In genomic region chr9:127924736-127925444, GRCh38 we compare ENCODE assay signal across 22 cellular contexts. TPM values are rescaled to one million over a fixed set of nuclear protein-coding genes. Genes with fewer than 3 reads are reported as not detected.
DNase-seq lines count a peak whose midpoint lies in the region; ATAC-seq, FAIRE-seq and TF ChIP-seq lines count a peak whose summit lies in the region.
"Had no signal": no experiment of that assay in that cellular context is flagged by ENCODE, and none has a peak within 500 bp of the region (broad histone marks: within the 10 kb centered on the region; RNA-seq: fewer than 3 reads in every experiment).

No MANE protein-coding gene starts in this region.

- no peak overlapping the region for H3K14ac ChIP-seq in IMR-90 (replicated peaks; ENCODE audit: low read depth, low read length)

- BruUV-seq in IMR-90 (replicated peaks; lab: Mats Ljungman, UMichigan) (no TSS peak), K562 (replicated peaks; lab: Mats Ljungman, UMichigan) (no TSS peak)

- no peak overlapping the region for H4K91ac ChIP-seq in IMR-90 (ENCODE audit: insufficient read depth, low read depth, low read length)

- H3K27me3 ChIP-seq in IMR-90 (ENCODE audit: control insufficient read depth, insufficient read depth, low read length) (no peaks in the 10 kb centered on the region), K562 (ENCODE audit: control insufficient read depth in 2 of 2, insufficient read depth in 2 of 2, low read length in 2 of 2) (no peaks in the 10 kb centered on the region)

- H2AK5ac ChIP-seq in IMR-90 (ENCODE audit: low read depth, low read length), result peak overlapping the region; percentile 97

- H3K79me2 ChIP-seq in K562 (ENCODE audit: control insufficient read depth, insufficient read depth, low read length), result no peaks in the 10 kb centered on the region

- TF ChIP-seq POLR2A in IMR-90 (IDR thresholded peaks at IDR 0.05; ENCODE audit: low read depth, low read length) (no peak), K562 (conservative IDR thresholded peaks at IDR 0.05) (no peak)

- no peak overlapping the region for H2BK5ac ChIP-seq in IMR-90 (ENCODE audit: low read depth, low read length, poor library complexity, severe bottlenecking)

- intact Hi-C loops in IMR-90 (cut with micrococcal nuclease), result loop anchor here (10.0 kb wide), 2 partner anchors 420 to 720 kb away; no protein-coding TSS in a partner anchor
- intact Hi-C loops in K562 (cut with micrococcal nuclease), result loop anchor here (5.0 kb wide), 1 partner anchor 333 kb away; no protein-coding TSS in a partner anchor

- no peak for TF ChIP-seq EP300 in K562 (IDR thresholded peaks at IDR 0.05; ENCODE audit: low read length)

- peak overlapping the region; percentile 6; the same call in 1 of the 3 replicates for H2BK15ac ChIP-seq in IMR-90 (ENCODE audit: low read depth, low read length)

- no peak for ATAC-seq in activated naive CD8-positive, alpha-beta T cell treated with anti-CD3 and anti-CD28 coated beads, Interleukin-2, amount 50 U/mL, for 24 hours
- no peak for ATAC-seq in IMR-90 (ENCODE audit: low read depth)
- ATAC-seq in K562, result no peak
- no peak for ATAC-seq in GM21390 (IDR thresholded peaks at IDR 0.05; ENCODE audit: unreplicated experiment)

- no peak overlapping the region for H4K8ac ChIP-seq in IMR-90 (ENCODE audit: low read depth in 2 of 2, low read length in 2 of 2)

- CTCF ChIA-PET in IMR-90 (lab: Yijun Ruan, JAX), result no interaction called here
- CTCF ChIA-PET in K562 (lab: Yijun Ruan, JAX; ENCODE audit: low intra/inter-chr PET ratio), result no interaction called here

- no peak overlapping the region for H3K4me3 ChIP-seq in IMR-90 (ENCODE audit: insufficient read depth, low read depth, low read length)
- no peak overlapping the region for H3K4me3 ChIP-seq in K562

- H2AFZ ChIP-seq in IMR-90 (replicated peaks; ENCODE audit: low read length, poor library complexity) (no peak overlapping the region), K562 (ENCODE audit: low read depth, low read length) (no peak overlapping the region)

- H2BK20ac ChIP-seq in IMR-90 (ENCODE audit: low read depth, low read length), result no peak overlapping the region

- H3K27ac Mint-ChIP-seq in activated naive CD8-positive, alpha-beta T cell, result no peak overlapping the region
- H3K27ac Mint-ChIP-seq in activated naive CD8-positive, alpha-beta T cell treated with anti-CD3 and anti-CD28 coated beads, Interleukin-2, amount 50 U/mL, for 24 hours, result no peak overlapping the region
- no peak overlapping the region for H3K27ac Mint-ChIP-seq in type B pancreatic cell

- H2AK9ac ChIP-seq in IMR-90 (replicated peaks; ENCODE audit: low read depth, low read length, poor library complexity), result no peak overlapping the region

- H3K9ac ChIP-seq in IMR-90 (ENCODE audit: low read depth, low read length), result no peak overlapping the region
- peak overlapping the region in 1 of 2 experiments; percentile 65; a peak in 2 of 4 replicates for H3K9ac ChIP-seq in K562 (ENCODE audit: insufficient read depth in 1 of 2, low read depth in 2 of 2, low read length in 2 of 2)

- peak overlapping the region; percentile 25 for H3K4me3 Mint-ChIP-seq in activated naive CD8-positive, alpha-beta T cell
- H3K4me3 Mint-ChIP-seq in activated naive CD8-positive, alpha-beta T cell treated with anti-CD3 and anti-CD28 coated beads, Interleukin-2, amount 50 U/mL, for 24 hours, result no peak overlapping the region
- peak overlapping the region; percentile 1 for H3K4me3 Mint-ChIP-seq in type B pancreatic cell

- peaks cover 12% of the 10 kb centered on the region for H3K4me1 Mint-ChIP-seq in activated naive CD8-positive, alpha-beta T cell (ENCODE audit: low read depth)
- H3K4me1 Mint-ChIP-seq in activated naive CD8-positive, alpha-beta T cell treated with anti-CD3 and anti-CD28 coated beads, Interleukin-2, amount 50 U/mL, for 24 hours, result peaks cover 23% of the 10 kb centered on the region
- H3K4me1 Mint-ChIP-seq in type B pancreatic cell (ENCODE audit: unreplicated experiment), result peaks cover 1% of the 10 kb centered on the region

- TF ChIP-seq RAD21 in IMR-90 (IDR thresholded peaks at IDR 0.05; ENCODE audit: low read length), result no peak
- no peak for TF ChIP-seq RAD21 in K562 (CRISPR knock-in tag; conservative IDR thresholded peaks at IDR 0.05 in 1 of 2, IDR thresholded peaks at IDR 0.05 in 1 of 2)

- no peaks in the 10 kb centered on the region for H3K9me3 Mint-ChIP-seq in activated naive CD8-positive, alpha-beta T cell (ENCODE audit: low read depth)
- no peaks in the 10 kb centered on the region for H3K9me3 Mint-ChIP-seq in activated naive CD8-positive, alpha-beta T cell treated with anti-CD3 and anti-CD28 coated beads, Interleukin-2, amount 50 U/mL, for 24 hours
- no peaks in the 10 kb centered on the region for H3K9me3 Mint-ChIP-seq in type B pancreatic cell

- H3K9me3 ChIP-seq in IMR-90 (ENCODE audit: control insufficient read depth, insufficient read depth, low read length), result no peaks in the 10 kb centered on the region
- no peaks in the 10 kb centered on the region for H3K9me3 ChIP-seq in K562 (replicated peaks; ENCODE audit: control insufficient read depth, insufficient read depth, low read depth, low read length)

- no peaks in the 10 kb centered on the region for H3K36me3 Mint-ChIP-seq in activated naive CD8-positive, alpha-beta T cell
- no peaks in the 10 kb centered on the region for H3K36me3 Mint-ChIP-seq in activated naive CD8-positive, alpha-beta T cell treated with anti-CD3 and anti-CD28 coated beads, Interleukin-2, amount 50 U/mL, for 24 hours (ENCODE audit: low read depth)
- no peaks in the 10 kb centered on the region for H3K36me3 Mint-ChIP-seq in type B pancreatic cell

- no peak overlapping the region for H3K4ac ChIP-seq in IMR-90 (ENCODE audit: low read depth, low read length)

- no peaks in the 10 kb centered on the region for H3K36me3 ChIP-seq in IMR-90 (ENCODE audit: control insufficient read depth, insufficient read depth, low read length)
- H3K36me3 ChIP-seq in K562 (ENCODE audit: control insufficient read depth, insufficient read depth, low read length), result no peaks in the 10 kb centered on the region

- 92% methylated on average over 16 of the region's 22 CpGs; no CpG with 5 or more reads in 1 of the 2 experiments for WGBS in IMR-90 (ENCODE audit: extremely low coverage in 2 of 2, insufficient read length in 1 of 2), 2 experiments
- WGBS in K562 (ENCODE audit: insufficient coverage, low coverage, missing lambda C conversion rate), result 59% methylated on average over 21 of the region's 22 CpGs

- H3K79me1 ChIP-seq in IMR-90 (ENCODE audit: low read depth in 1 of 2, low read length in 2 of 2), result 0 out of 4 replicates have a peak, but pooled peaks cover 0 to under 1% of the 10 kb centered on the region in 2 experiments

- TF ChIP-seq CTCF in IMR-90 (conservative IDR thresholded peaks at IDR 0.05; ENCODE audit: low read depth, low read length) (no peak), K562 (IDR thresholded peaks at IDR 0.05 in 2 of 3, conservative IDR thresholded peaks at IDR 0.05 in 1 of 3; ENCODE audit: insufficient read depth in 2 of 3, low read depth in 1 of 3, low read length in 3 of 3) (no peak), type B pancreatic cell (conservative IDR thresholded peaks at IDR 0.05) (no peak)

- peaks cover 5% of the 10 kb centered on the region for H3K4me1 ChIP-seq in IMR-90 (ENCODE audit: control insufficient read depth, insufficient read depth, low read length)
- peaks cover 22 to 50% of the 10 kb centered on the region in 2 experiments; a peak in 4 of 5 replicates for H3K4me1 ChIP-seq in K562 (replicated peaks in 1 of 2; ENCODE audit: control insufficient read depth in 2 of 2, insufficient read depth in 2 of 2, low read length in 2 of 2)

- 0 out of 2 replicates have a peak overlapping the region, but pooled peaks have one; percentile 5 for H2BK120ac ChIP-seq in IMR-90 (ENCODE audit: low read depth, low read length)

- no peak overlapping the region for H3K4me2 ChIP-seq in IMR-90 (ENCODE audit: low read depth, low read length)
- no peak overlapping the region for H3K4me2 ChIP-seq in K562 (ENCODE audit: insufficient read depth, low read length)

- dilution Hi-C loops in IMR-90 (cut with HindIII; ENCODE audit: low sequenced_read_pairs, unreplicated experiment), result no loop called here

- POLR2A ChIA-PET in IMR-90 (lab: Charles Lee; ENCODE audit: unreplicated experiment), result interaction anchor here (0.5 kb wide), 1 partner anchor 8 kb away, joined by 4 read pairs; the partner anchor contains the start of gene ST6GALNAC4
- POLR2A ChIA-PET in K562 (lab: Yijun Ruan, JAX), result interaction anchor here (0.6 kb wide), 1 partner anchor 190 kb away, joined by 3 read pairs; no protein-coding TSS in a partner anchor

- H4K5ac ChIP-seq in IMR-90 (ENCODE audit: low read depth, low read length), result no peak overlapping the region

- no peak overlapping the region for H3K23ac ChIP-seq in IMR-90 (ENCODE audit: low read depth, low read length)

- H3K9me1 ChIP-seq in IMR-90 (ENCODE audit: insufficient read depth, low read length) (peaks cover 8% of the 10 kb centered on the region), K562 (ENCODE audit: control insufficient read depth, insufficient read depth, low read length) (no peaks in the 10 kb centered on the region)

- no peak for FAIRE-seq in K562 (lab: Jason Lieb, UNC)
- FAIRE-seq: GM12892, GM18507, H54 had no signal

- no peak overlapping the region for H3K18ac ChIP-seq in IMR-90 (ENCODE audit: low read depth, low read length)

- H3K56ac ChIP-seq in IMR-90 (ENCODE audit: extremely low read depth, insufficient read depth, low read length), result no peak overlapping the region

- H3K27me3 Mint-ChIP-seq in activated naive CD8-positive, alpha-beta T cell, result peaks cover 2% of the 10 kb centered on the region
- peaks cover 22% of the 10 kb centered on the region for H3K27me3 Mint-ChIP-seq in activated naive CD8-positive, alpha-beta T cell treated with anti-CD3 and anti-CD28 coated beads, Interleukin-2, amount 50 U/mL, for 24 hours
- peaks cover 56% of the 10 kb centered on the region for H3K27me3 Mint-ChIP-seq in type B pancreatic cell

- in situ Hi-C loops in IMR-90 (cut with MboI; ENCODE audit: low sequenced_read_pairs) (loop anchor here (5.0 kb wide), 1 partner anchor 338 kb away; no protein-coding TSS in a partner anchor), K562 (cut with MboI) (loop anchor here (5.0 to 25.0 kb wide), 3 partner anchors 423 to 988 kb away; no protein-coding TSS in a partner anchor)

- H3K27ac ChIP-seq in IMR-90 (ENCODE audit: insufficient read depth, low read length), result no peak overlapping the region
- H3K27ac ChIP-seq in K562 (ENCODE audit: extremely low read depth, low read depth, low read length), result no peak overlapping the region

- DNase-seq in activated naive CD8-positive, alpha-beta T cell treated with anti-CD3 and anti-CD28 coated beads, Interleukin-2, amount 50 U/mL, for 24 hours, result no peak
- no peak for DNase-seq in IMR-90
- no peak for DNase-seq in K562 (ENCODE audit: extremely low read depth in 1 of 4, low spot score in 3 of 4)
- no peak for DNase-seq in type B pancreatic cell (ENCODE audit: extremely low spot score, unreplicated experiment)
- no peak for DNase-seq in NCI-H526 (lab: John Stamatoyannopoulos, UW)
- DNase-seq in SK-N-DZ (ENCODE audit: low spot score), result no peak
- DNase-seq: ACHN, DMS53, EL, NCI-H1048, NCI-H1436, NCI-H1930, NCI-H446 treated with DMSO at 0.1 percent for 48 hours, NCI-H748 treated with DMSO at 0.1 percent for 48 hours, SIG-M5, T-helper 1 cell had no signal

- H4K20me1 ChIP-seq in IMR-90 (ENCODE audit: insufficient read depth, low read length) (peaks cover 4% of the 10 kb centered on the region), K562 (replicated peaks; ENCODE audit: control insufficient read depth, insufficient read depth, low read length) (no peaks in the 10 kb centered on the region)

RNA-seq across cellular contexts. Expression of gene PIP5KL1, which starts 5.7 kb away (rescaled TPM):
- 0.28 and 0.36 TPM in 2 replicates for total RNA-seq in IMR-90 (2012; rRNA removed)
- 2.7 and 3.6 TPM in 2 replicates for polyA plus RNA-seq in IMR-90 (2012; rRNA removed)
- polyA plus RNA-seq in IMR-90 (2012; cell fraction: cytosol; rRNA removed), result 2.5 and 3.4 TPM in 2 replicates
- polyA plus RNA-seq in IMR-90 (2012; cell fraction: nucleus; rRNA removed; ENCODE audit: low replicate concordance), result 22.0 and 36.8 TPM in 2 replicates
- 4.2 and 9.4 TPM in 2 replicates for total RNA-seq in K562 (2011; cell fraction: chromatin; rRNA removed; ENCODE audit: low replicate concordance)
- total RNA-seq in K562 (2011; cell fraction: nucleolus; rRNA removed), result 7.7 and 10.1 TPM in 2 replicates
- 4.3 and 4.5 TPM in 2 replicates for total RNA-seq in K562 (2011; cell fraction: nucleoplasm; rRNA removed)
- total RNA-seq in K562 (2014; rRNA removed), result 2.5 and 3.1 TPM in 2 replicates
- 0.80 and 1.2 TPM in 2 replicates for total RNA-seq in K562 (2014; rRNA removed; fragmentation: Illumina TruSeq; extraction: Trizol)
- 0.58 and 1.3 TPM in 2 replicates for total RNA-seq in K562 (2015; rRNA removed; fragmentation: Illumina TruSeq; extraction: Trizol)
- total RNA-seq in K562 (2021), result 3.0 and 3.7 TPM in 2 replicates
- 1.2 and 1.6 TPM in 2 replicates for polyA plus RNA-seq in K562 (2011; rRNA removed)
- 1.8 and 2.2 TPM in 2 replicates for polyA plus RNA-seq in K562 (2011; cell fraction: cytosol; rRNA removed)
- 12.7 and 14.3 TPM in 2 replicates for polyA plus RNA-seq in K562 (2011; cell fraction: nucleus; rRNA removed)
- polyA plus RNA-seq in K562 (2012), result 1.7 and 5.0 TPM in 2 replicates
- polyA plus RNA-seq in K562 (2014; fragmentation: Illumina TruSeq; extraction: Trizol), result 0.82 and 1.2 TPM in 2 replicates
- polyA plus RNA-seq in K562 (2014; fragmentation: Nextera tagmentation; extraction: Ambion mirVana), result under 1 TPM; 0.18 to 0.41 TPM
- polyA plus RNA-seq in K562 (2014; rRNA removed), result 4.3 and 4.8 TPM in 2 replicates
- polyA minus RNA-seq in K562 (2011; rRNA and poly(A)+ RNA removed), result 0.75 TPM in 1 of 2 replicates, not detected in the other
- 3.0 TPM in 1 of 2 replicates, not detected in the other for polyA minus RNA-seq in K562 (2011; cell fraction: cytosol; rRNA and poly(A)+ RNA removed)
- polyA minus RNA-seq in K562 (2011; cell fraction: nucleus; rRNA and poly(A)+ RNA removed), result 2.6 TPM in 2 replicates
- 5.8 and 9.4 TPM in 2 replicates for total RNA-seq in type B pancreatic cell (ENCODE audit: low replicate concordance)
- 2.1 and 3.6 TPM in 2 replicates for polyA plus RNA-seq in SK-N-DZ (2014; cell fraction: cytosol; rRNA removed)
- polyA plus RNA-seq in SK-N-DZ (2014; cell fraction: nucleus; rRNA removed), result 18.2 and 18.8 TPM in 2 replicates

RNA-seq across cellular contexts. Expression of gene ST6GALNAC4, which starts 8.0 kb away (rescaled TPM):
- total RNA-seq in IMR-90 (2012; rRNA removed), result 11.9 and 12.5 TPM in 2 replicates
- polyA plus RNA-seq in IMR-90 (2012; rRNA removed), result 32.9 and 42.2 TPM in 2 replicates
- 18.6 and 48.3 TPM in 2 replicates for polyA plus RNA-seq in IMR-90 (2012; cell fraction: cytosol; rRNA removed)
- 25.4 and 59.2 TPM in 2 replicates for polyA plus RNA-seq in IMR-90 (2012; cell fraction: nucleus; rRNA removed; ENCODE audit: low replicate concordance)
- total RNA-seq in K562 (2011; cell fraction: chromatin; rRNA removed; ENCODE audit: low replicate concordance), result 24.9 and 89.8 TPM in 2 replicates
- total RNA-seq in K562 (2011; cell fraction: nucleolus; rRNA removed), result 90.4 and 100 TPM in 2 replicates
- 52.6 and 55.0 TPM in 2 replicates for total RNA-seq in K562 (2011; cell fraction: nucleoplasm; rRNA removed)
- 25.5 and 47.2 TPM in 2 replicates for total RNA-seq in K562 (2014; rRNA removed)
- 2.8 and 6.6 TPM in 2 replicates for total RNA-seq in K562 (2014; rRNA removed; fragmentation: Illumina TruSeq; extraction: Trizol)
- total RNA-seq in K562 (2015; rRNA removed; fragmentation: Illumina TruSeq; extraction: Trizol), result 17.2 and 19.0 TPM in 2 replicates
- total RNA-seq in K562 (2021), result 43.1 and 47.1 TPM in 2 replicates
- 14.0 and 19.4 TPM in 2 replicates for polyA plus RNA-seq in K562 (2011; rRNA removed)
- 30.0 and 73.0 TPM in 2 replicates for polyA plus RNA-seq in K562 (2011; cell fraction: cytosol; rRNA removed)
- 34.4 and 63.8 TPM in 2 replicates for polyA plus RNA-seq in K562 (2011; cell fraction: nucleus; rRNA removed)
- polyA plus RNA-seq in K562 (2012), result 26.5 and 52.2 TPM in 2 replicates
- 15.4 and 34.0 TPM in 2 replicates for polyA plus RNA-seq in K562 (2014; fragmentation: Illumina TruSeq; extraction: Trizol)
- polyA plus RNA-seq in K562 (2014; fragmentation: Nextera tagmentation; extraction: Ambion mirVana), result 1 to 10 TPM; 2.6 to 3.4 TPM
- polyA plus RNA-seq in K562 (2014; rRNA removed), result 26.0 and 42.6 TPM in 2 replicates
- polyA minus RNA-seq in K562 (2011; rRNA and poly(A)+ RNA removed), result 7.5 and 10.6 TPM in 2 replicates
- 30.9 and 50.2 TPM in 2 replicates for polyA minus RNA-seq in K562 (2011; cell fraction: cytosol; rRNA and poly(A)+ RNA removed)
- 24.7 and 25.8 TPM in 2 replicates for polyA minus RNA-seq in K562 (2011; cell fraction: nucleus; rRNA and poly(A)+ RNA removed)
- total RNA-seq in type B pancreatic cell (ENCODE audit: low replicate concordance), result 11.9 and 17.5 TPM in 2 replicates
- 28.1 and 28.4 TPM in 2 replicates for polyA plus RNA-seq in SK-N-DZ (2014; cell fraction: cytosol; rRNA removed)
- 18.1 and 19.8 TPM in 2 replicates for polyA plus RNA-seq in SK-N-DZ (2014; cell fraction: nucleus; rRNA removed)

RNA-seq across cellular contexts. Expression of gene DPM2, which starts 12.8 kb away (rescaled TPM):
- total RNA-seq in IMR-90 (2012; rRNA removed), result 10.8 TPM in 2 replicates
- 60.6 and 60.9 TPM in 2 replicates for polyA plus RNA-seq in IMR-90 (2012; rRNA removed)
- 40.8 and 52.3 TPM in 2 replicates for polyA plus RNA-seq in IMR-90 (2012; cell fraction: cytosol; rRNA removed)
- polyA plus RNA-seq in IMR-90 (2012; cell fraction: nucleus; rRNA removed; ENCODE audit: low replicate concordance), result 40.3 and 50.7 TPM in 2 replicates
- 99.6 and 215 TPM in 2 replicates for total RNA-seq in K562 (2011; cell fraction: chromatin; rRNA removed; ENCODE audit: low replicate concordance)
- 168 and 199 TPM in 2 replicates for total RNA-seq in K562 (2011; cell fraction: nucleolus; rRNA removed)
- total RNA-seq in K562 (2011; cell fraction: nucleoplasm; rRNA removed), result 195 and 215 TPM in 2 replicates
- total RNA-seq in K562 (2014; rRNA removed), result 56.6 and 88.7 TPM in 2 replicates
- total RNA-seq in K562 (2014; rRNA removed; fragmentation: Illumina TruSeq; extraction: Trizol), result 48.1 and 53.8 TPM in 2 replicates
- 71.1 and 73.4 TPM in 2 replicates for total RNA-seq in K562 (2015; rRNA removed; fragmentation: Illumina TruSeq; extraction: Trizol)
- total RNA-seq in K562 (2021), result 95.3 and 102 TPM in 2 replicates
- polyA plus RNA-seq in K562 (2011; rRNA removed), result 93.8 and 101 TPM in 2 replicates
- polyA plus RNA-seq in K562 (2011; cell fraction: cytosol; rRNA removed), result 131 and 200 TPM in 2 replicates
- polyA plus RNA-seq in K562 (2011; cell fraction: nucleus; rRNA removed), result 142 and 205 TPM in 2 replicates
- 83.9 and 86.2 TPM in 2 replicates for polyA plus RNA-seq in K562 (2012)
- 126 and 142 TPM in 2 replicates for polyA plus RNA-seq in K562 (2014; fragmentation: Illumina TruSeq; extraction: Trizol)
- 10 to 100 TPM; 43.5 to 69.3 TPM for polyA plus RNA-seq in K562 (2014; fragmentation: Nextera tagmentation; extraction: Ambion mirVana)
- 104 and 107 TPM in 2 replicates for polyA plus RNA-seq in K562 (2014; rRNA removed)
- 54.4 and 75.4 TPM in 2 replicates for polyA minus RNA-seq in K562 (2011; rRNA and poly(A)+ RNA removed)
- 56.3 and 59.9 TPM in 2 replicates for polyA minus RNA-seq in K562 (2011; cell fraction: cytosol; rRNA and poly(A)+ RNA removed)
- 64.1 and 85.1 TPM in 2 replicates for polyA minus RNA-seq in K562 (2011; cell fraction: nucleus; rRNA and poly(A)+ RNA removed)
- 41.6 and 56.3 TPM in 2 replicates for total RNA-seq in type B pancreatic cell (ENCODE audit: low replicate concordance)
- 52.5 and 55.6 TPM in 2 replicates for polyA plus RNA-seq in SK-N-DZ (2014; cell fraction: cytosol; rRNA removed)
- polyA plus RNA-seq in SK-N-DZ (2014; cell fraction: nucleus; rRNA removed), result 46.6 and 51.6 TPM in 2 replicates

RNA-seq across cellular contexts. Expression of gene ST6GALNAC6, which starts 25.5 kb away (rescaled TPM):
- total RNA-seq in IMR-90 (2012; rRNA removed) (35.3 and 35.7 TPM in 2 replicates), K562 (2014; rRNA removed) (13.0 and 16.0 TPM in 2 replicates), K562 (2014; rRNA removed; fragmentation: Illumina TruSeq; extraction: Trizol) (6.4 and 8.2 TPM in 2 replicates), K562 (2015; rRNA removed; fragmentation: Illumina TruSeq; extraction: Trizol) (16.8 and 17.0 TPM in 2 replicates), K562 (2021) (17.3 and 18.7 TPM in 2 replicates), type B pancreatic cell (ENCODE audit: low replicate concordance) (19.8 and 32.6 TPM in 2 replicates)
- polyA plus RNA-seq in IMR-90 (2012; rRNA removed) (47.6 and 48.6 TPM in 2 replicates), K562 (2011; rRNA removed) (23.0 and 23.7 TPM in 2 replicates), K562 (2014; fragmentation: Illumina TruSeq; extraction: Trizol) (14.5 and 15.6 TPM in 2 replicates), K562 (2014; fragmentation: Nextera tagmentation; extraction: Ambion mirVana) (under 1 TPM; 0.13 to 0.20 TPM), K562 (2014; rRNA removed) (16.4 and 19.0 TPM in 2 replicates)
- polyA plus RNA-seq in IMR-90 (2012; cell fraction: cytosol; rRNA removed), result 41.6 and 60.0 TPM in 2 replicates
- polyA plus RNA-seq in IMR-90 (2012; cell fraction: nucleus; rRNA removed; ENCODE audit: low replicate concordance), result 105 and 190 TPM in 2 replicates
- 18.9 and 41.8 TPM in 2 replicates for total RNA-seq in K562 (2011; cell fraction: chromatin; rRNA removed; ENCODE audit: low replicate concordance)
- 25.3 and 31.9 TPM in 2 replicates for total RNA-seq in K562 (2011; cell fraction: nucleolus; rRNA removed)
- total RNA-seq in K562 (2011; cell fraction: nucleoplasm; rRNA removed), result 19.5 and 22.4 TPM in 2 replicates
- 30.5 and 46.9 TPM in 2 replicates for polyA plus RNA-seq in K562 (2011; cell fraction: cytosol; rRNA removed)
- 51.3 and 78.0 TPM in 2 replicates for polyA plus RNA-seq in K562 (2011; cell fraction: nucleus; rRNA removed)
- polyA plus RNA-seq in K562 (2012), result 13.2 and 13.7 TPM in 2 replicates
- polyA minus RNA-seq in K562 (2011; rRNA and poly(A)+ RNA removed), result 5.5 and 6.3 TPM in 2 replicates
- polyA minus RNA-seq in K562 (2011; cell fraction: cytosol; rRNA and poly(A)+ RNA removed), result 3.5 and 5.2 TPM in 2 replicates
- polyA minus RNA-seq in K562 (2011; cell fraction: nucleus; rRNA and poly(A)+ RNA removed), result 10.4 and 11.2 TPM in 2 replicates
- 28.5 and 39.2 TPM in 2 replicates for polyA plus RNA-seq in SK-N-DZ (2014; cell fraction: cytosol; rRNA removed)
- polyA plus RNA-seq in SK-N-DZ (2014; cell fraction: nucleus; rRNA removed), result 30.8 and 39.5 TPM in 2 replicates

RNA-seq across cellular contexts. Expression of gene AK1, which starts 47.4 kb away (rescaled TPM):
- 44.8 and 51.4 TPM in 2 replicates for total RNA-seq in IMR-90 (2012; rRNA removed)
- 119 and 126 TPM in 2 replicates for polyA plus RNA-seq in IMR-90 (2012; rRNA removed)
- 146 and 387 TPM in 2 replicates for polyA plus RNA-seq in IMR-90 (2012; cell fraction: cytosol; rRNA removed)
- 158 and 207 TPM in 2 replicates for polyA plus RNA-seq in IMR-90 (2012; cell fraction: nucleus; rRNA removed; ENCODE audit: low replicate concordance)
- total RNA-seq in K562 (2011; cell fraction: chromatin; rRNA removed; ENCODE audit: low replicate concordance), result 1.9 and 7.3 TPM in 2 replicates
- total RNA-seq in K562 (2011; cell fraction: nucleolus; rRNA removed), result 7.1 and 11.2 TPM in 2 replicates
- total RNA-seq in K562 (2011; cell fraction: nucleoplasm; rRNA removed), result 3.7 and 5.5 TPM in 2 replicates
- total RNA-seq in K562 (2014; rRNA removed), result 33.2 and 56.5 TPM in 2 replicates
- total RNA-seq in K562 (2014; rRNA removed; fragmentation: Illumina TruSeq; extraction: Trizol), result 15.1 and 22.6 TPM in 2 replicates
- total RNA-seq in K562 (2015; rRNA removed; fragmentation: Illumina TruSeq; extraction: Trizol), result 38.7 and 39.0 TPM in 2 replicates
- total RNA-seq in K562 (2021), result 67.6 and 71.8 TPM in 2 replicates
- polyA plus RNA-seq in K562 (2011; rRNA removed), result 37.2 and 44.6 TPM in 2 replicates
- polyA plus RNA-seq in K562 (2011; cell fraction: cytosol; rRNA removed), result 48.4 and 109 TPM in 2 replicates
- 29.2 and 57.2 TPM in 2 replicates for polyA plus RNA-seq in K562 (2011; cell fraction: nucleus; rRNA removed)
- 69.4 and 83.0 TPM in 2 replicates for polyA plus RNA-seq in K562 (2012)
- 68.8 and 76.7 TPM in 2 replicates for polyA plus RNA-seq in K562 (2014; fragmentation: Illumina TruSeq; extraction: Trizol)
- 10 to 100 TPM; 10.1 to 38.9 TPM for polyA plus RNA-seq in K562 (2014; fragmentation: Nextera tagmentation; extraction: Ambion mirVana)
- 58.1 and 73.2 TPM in 2 replicates for polyA plus RNA-seq in K562 (2014; rRNA removed)
- polyA minus RNA-seq in K562 (2011; rRNA and poly(A)+ RNA removed), result 10.3 and 14.5 TPM in 2 replicates
- polyA minus RNA-seq in K562 (2011; cell fraction: cytosol; rRNA and poly(A)+ RNA removed), result 11.4 and 13.5 TPM in 2 replicates
- polyA minus RNA-seq in K562 (2011; cell fraction: nucleus; rRNA and poly(A)+ RNA removed), result 1.2 and 2.1 TPM in 2 replicates
- total RNA-seq in type B pancreatic cell (ENCODE audit: low replicate concordance), result 35.2 and 59.8 TPM in 2 replicates
- polyA plus RNA-seq in SK-N-DZ (2014; cell fraction: cytosol; rRNA removed), result 61.6 and 106 TPM in 2 replicates
- polyA plus RNA-seq in SK-N-DZ (2014; cell fraction: nucleus; rRNA removed), result 55.2 and 64.2 TPM in 2 replicates
- polyA plus RNA-seq: CD14-positive monocyte had no signal
